In genomic region chr7:102425639-102426267, GRCh38 we compare ENCODE assay signal across 8 cellular contexts. TPM values are rescaled to one million over a fixed set of nuclear protein-coding genes. Genes with fewer than 3 reads are reported as not detected.
DNase-seq lines count a peak whose midpoint lies in the region; ATAC-seq, FAIRE-seq and TF ChIP-seq lines count a peak whose summit lies in the region.

No MANE protein-coding gene starts in this region.

- DNase-seq in GM18507 (ENCODE audit: extremely low spot score, insufficient read length, low read depth): peak; percentile 67
- DNase-seq in RWPE1 (ENCODE audit: low spot score): no peak
- peak; percentile 86 for DNase-seq in activated naive CD8-positive, alpha-beta T cell treated with anti-CD3 and anti-CD28 coated beads for 36 hours
- DNase-seq in mucosa of gallbladder (ENCODE audit: low spot score): peak; percentile 32
- DNase-seq in stimulated activated naive CD4-positive, alpha-beta T cell (lab: John Stamatoyannopoulos, UW): peak; percentile 71 to 85 (median 78)
- no peak for DNase-seq in NCI-H187 treated with DMSO at 0.1 percent for 48 hours (lab: John Stamatoyannopoulos, UW)
- DNase-seq in HuH-7 (ENCODE audit: low spot score): no peak

- peaks cover 55% of the 10 kb centered on the region for H3K4me1 Mint-ChIP-seq in activated naive CD8-positive, alpha-beta T cell treated with anti-CD3 and anti-CD28 coated beads for 36 hours

- FAIRE-seq in GM18507 (lab: Jason Lieb, UNC): peak; percentile 99

- peak overlapping the region; percentile 44 for H3K27ac ChIP-seq in RWPE1

- TF ChIP-seq CTCF in RWPE1 (conservative IDR thresholded peaks at IDR 0.05; ENCODE audit: low read depth): no peak

- CTCF ChIA-PET in RWPE1 (lab: Yijun Ruan, JAX): interaction anchor here (0.6 kb wide), 1 partner anchor 1706 kb away, joined by 3 read pairs; no protein-coding TSS in a partner anchor

- no peaks in the 10 kb centered on the region for H3K9me3 Mint-ChIP-seq in activated naive CD8-positive, alpha-beta T cell treated with anti-CD3 and anti-CD28 coated beads for 36 hours

- ATAC-seq in HG02852 (IDR thresholded peaks at IDR 0.05; ENCODE audit: unreplicated experiment): peak; percentile 66

- peak overlapping the region; percentile 74 for H3K4me3 Mint-ChIP-seq in activated naive CD8-positive, alpha-beta T cell treated with anti-CD3 and anti-CD28 coated beads for 36 hours

- peak overlapping the region; percentile 100 for H3K27ac Mint-ChIP-seq in activated naive CD8-positive, alpha-beta T cell treated with anti-CD3 and anti-CD28 coated beads for 36 hours

- H3K36me3 Mint-ChIP-seq in activated naive CD8-positive, alpha-beta T cell treated with anti-CD3 and anti-CD28 coated beads for 36 hours: peaks cover 42% of the 10 kb centered on the region

- POLR2A ChIA-PET in RWPE1 (lab: Yijun Ruan, JAX; ENCODE audit: low non-redundant PET): no interaction called here

- no peaks in the 10 kb centered on the region for H3K27me3 Mint-ChIP-seq in activated naive CD8-positive, alpha-beta T cell treated with anti-CD3 and anti-CD28 coated beads for 36 hours

RNA-seq across cellular contexts. Expression of gene ORAI2, which starts 7.6 kb away (rescaled TPM):
- 10 to 100 TPM; 41.4 to 46.2 TPM for total RNA-seq in activated naive CD8-positive, alpha-beta T cell treated with anti-CD3 and anti-CD28 coated beads for 36 hours
- 27.1 TPM for total RNA-seq in mucosa of gallbladder

RNA-seq across cellular contexts. Expression of gene PRKRIP1, which starts 29.6 kb away (rescaled TPM):
- total RNA-seq in activated naive CD8-positive, alpha-beta T cell treated with anti-CD3 and anti-CD28 coated beads for 36 hours: 10 to 100 TPM; 25.1 to 25.2 TPM
- total RNA-seq in mucosa of gallbladder: 22.6 TPM

RNA-seq across cellular contexts. Expression of gene ALKBH4, which starts 38.9 kb away (rescaled TPM):
- 10 to 100 TPM in 1 of 2 experiments, 1 to 10 TPM in 1; 8.8 to 10.1 TPM for total RNA-seq in activated naive CD8-positive, alpha-beta T cell treated with anti-CD3 and anti-CD28 coated beads for 36 hours
- total RNA-seq in mucosa of gallbladder: 13.2 TPM

RNA-seq across cellular contexts. Expression of gene LRWD1, which starts 39.0 kb away (rescaled TPM):
- 10 to 100 TPM; 20.1 to 20.7 TPM for total RNA-seq in activated naive CD8-positive, alpha-beta T cell treated with anti-CD3 and anti-CD28 coated beads for 36 hours
- total RNA-seq in mucosa of gallbladder: 18.2 TPM

RNA-seq across cellular contexts. Expression of gene POLR2J, which starts 53.0 kb away (rescaled TPM):
- 10 to 100 TPM; 63.5 to 67.1 TPM for total RNA-seq in activated naive CD8-positive, alpha-beta T cell treated with anti-CD3 and anti-CD28 coated beads for 36 hours
- 43.6 TPM for total RNA-seq in mucosa of gallbladder

Comparison
In these comparisons a context has a peak if more than half of its experiments do, and no peak if none do; other contexts are left out.
1. DNase-seq: peak in GM18507 (single experiment), activated naive CD8-positive, alpha-beta T cell treated with anti-CD3 and anti-CD28 coated beads for 36 hours (single experiment), mucosa of gallbladder (single experiment) and stimulated activated naive CD4-positive, alpha-beta T cell (6 of 6); none in RWPE1 (single experiment), NCI-H187 treated with DMSO at 0.1 percent for 48 hours (single experiment) and HuH-7 (single experiment).